In genomic region chr19:5572556-5573286, GRCh38 we compare ENCODE assay signal across 23 cellular contexts. TPM values are rescaled to one million over a fixed set of nuclear protein-coding genes. Genes with fewer than 3 reads are reported as not detected.
DNase-seq lines count a peak whose midpoint lies in the region; ATAC-seq and TF ChIP-seq lines count a peak whose summit lies in the region.
"Had no signal": no experiment of that assay in that cellular context is flagged by ENCODE, and none has a peak within 500 bp of the region (broad histone marks: within the 10 kb centered on the region; RNA-seq: fewer than 3 reads in every experiment).

No MANE protein-coding gene starts in this region.

- ATAC-seq in HG02678 (IDR thresholded peaks at IDR 0.05; ENCODE audit: unreplicated experiment) (no peak), HG03457 (IDR thresholded peaks at IDR 0.05; ENCODE audit: unreplicated experiment) (no peak)
- ATAC-seq: activated CD4-positive, CD25-positive, alpha-beta regulatory T cell treated with anti-CD3 and anti-CD28 coated beads, Interleukin-2, amount 50 U/mL, for 24 hours; activated CD8-positive, alpha-beta T cell treated with anti-CD3 and anti-CD28 coated beads for 36 hours; effector memory CD8-positive, alpha-beta T cell; stimulated activated naive CD8-positive, alpha-beta T cell treated with anti-CD3 and anti-CD28 coated beads, Interleukin-15, amount 100 ng/mL, for 72 hours had no signal

- H3K36me3 ChIP-seq in BLaER1 treated with 17β-estradiol and CSF1 and Interleukin-3, amounts not matched to agents 10 nM and 100 nM: no peaks in the 10 kb centered on the region
- no peaks in the 10 kb centered on the region for H3K36me3 ChIP-seq in neuronal stem cell (replicated peaks in 1 of 2; ENCODE audit: control insufficient read depth in 2 of 2, insufficient read depth in 2 of 2, low read length in 2 of 2)
- H3K36me3 ChIP-seq: brain microvascular endothelial cell had no signal

- no peak overlapping the region for H3K4me3 Mint-ChIP-seq in brain
- H3K4me3 Mint-ChIP-seq: activated CD8-positive, alpha-beta T cell treated with anti-CD3 and anti-CD28 coated beads for 36 hours; effector memory CD8-positive, alpha-beta T cell; stimulated activated naive CD8-positive, alpha-beta T cell treated with anti-CD3 and anti-CD28 coated beads, Interleukin-15, amount 100 ng/mL, for 72 hours had no signal

- peak overlapping the region in 7 of 11 experiments; percentile 15 to 66 (median 56); a peak in 12 of 22 replicates for H3K4me2 ChIP-seq in BLaER1 treated with 17β-estradiol and CSF1 and Interleukin-3, amounts not matched to agents 10 nM and 100 nM
- H3K4me2 ChIP-seq in neuronal stem cell (ENCODE audit: insufficient read depth, low read length, poor library complexity, severe bottlenecking): no peak overlapping the region

- no peak overlapping the region for H3K4me3 ChIP-seq in BLaER1 treated with 17β-estradiol and CSF1 and Interleukin-3, amounts not matched to agents 10 nM and 100 nM
- no peak overlapping the region for H3K4me3 ChIP-seq in neuronal stem cell (ENCODE audit: low read length in 2 of 2)

- H3K27me3 Mint-ChIP-seq in brain: peaks cover 17% of the 10 kb centered on the region

- H3K79me1 ChIP-seq in neuronal stem cell (ENCODE audit: low read depth, low read length): no peaks in the 10 kb centered on the region

- H3K4me1 ChIP-seq in BLaER1 treated with 17β-estradiol and CSF1 and Interleukin-3, amounts not matched to agents 10 nM and 100 nM: peaks cover 0 to 26% (median 15%) of the 10 kb centered on the region in 10 experiments; a peak in 16 of 20 replicates
- peaks cover under 1 to 6% of the 10 kb centered on the region in 2 donors for H3K4me1 ChIP-seq in neuronal stem cell (ENCODE audit: control insufficient read depth in 2 of 2, insufficient read depth in 1 of 2, low read depth in 1 of 2, low read length in 2 of 2)

- H3K18ac ChIP-seq in neuronal stem cell (ENCODE audit: low read length): peak overlapping the region; percentile 9

- no peak overlapping the region for H3K14ac ChIP-seq in neuronal stem cell (ENCODE audit: low read length)

- peak overlapping the region in 3 of 5 experiments; percentile 26 to 93 (median 45) for H3K27ac Mint-ChIP-seq in brain
- H3K27ac Mint-ChIP-seq: activated CD8-positive, alpha-beta T cell treated with anti-CD3 and anti-CD28 coated beads for 36 hours; effector memory CD8-positive, alpha-beta T cell; stimulated activated naive CD8-positive, alpha-beta T cell treated with anti-CD3 and anti-CD28 coated beads, Interleukin-15, amount 100 ng/mL, for 72 hours had no signal

- H3K4ac ChIP-seq in neuronal stem cell (ENCODE audit: low read length): no peak overlapping the region

- H2AFZ ChIP-seq in neuronal stem cell (ENCODE audit: low read length): no peak overlapping the region

- H3K9ac ChIP-seq in BLaER1 treated with 17β-estradiol and CSF1 and Interleukin-3, amounts not matched to agents 10 nM and 100 nM: 0 out of 22 replicates have a peak overlapping the region, but pooled peaks of 1 of the 11 experiments have one; percentile 34
- H3K9ac ChIP-seq in neuronal stem cell (ENCODE audit: low read depth, low read length, poor library complexity): no peak overlapping the region

- H4K20me1 ChIP-seq in BLaER1 treated with 17β-estradiol and CSF1 and Interleukin-3, amounts not matched to agents 10 nM and 100 nM: no peaks in the 10 kb centered on the region

- peaks cover 20% of the 10 kb centered on the region for H3K4me1 Mint-ChIP-seq in brain

- no peaks in the 10 kb centered on the region for H3K27me3 ChIP-seq in BLaER1 treated with 17β-estradiol and CSF1 and Interleukin-3, amounts not matched to agents 10 nM and 100 nM
- peaks cover 0 to 6% (median 4%) of the 10 kb centered on the region in 3 experiments for H3K27me3 ChIP-seq in neuronal stem cell (ENCODE audit: control insufficient read depth in 3 of 3, insufficient read depth in 3 of 3, low read depth in 1 of 3, low read length in 3 of 3)

- no peak overlapping the region for H2BK12ac ChIP-seq in neuronal stem cell (ENCODE audit: low read length)

- DNase-seq in HuH-7 (ENCODE audit: low spot score): peak; percentile 49
- no peak for DNase-seq in neuronal stem cell (ENCODE audit: low spot score)
- no peak for DNase-seq in NCI-H2081 (lab: John Stamatoyannopoulos, UW)
- DNase-seq in dedifferentiated amniotic fluid mesenchymal stem cell (ENCODE audit: extremely low spot score): no peak
- DNase-seq: ACHN; activated CD8-positive, alpha-beta T cell treated with anti-CD3 and anti-CD28 coated beads for 36 hours; activated gamma-delta T cell treated with Interleukin-2 at 50 U/mL for 16 hours; brain microvascular endothelial cell; DMS153; effector memory CD8-positive, alpha-beta T cell; GF-D8; NCI-H1092; NCI-H2081 treated with DMSO at 0.1 percent for 48 hours; NCI-H446 treated with DMSO at 0.1 percent for 48 hours; stimulated activated CD4-positive, alpha-beta T cell treated with anti-CD3 and anti-CD28 coated beads, Interleukin-4, amount 100 ng/mL, for 1 hour; stimulated activated naive CD8-positive, alpha-beta T cell treated with anti-CD3 and anti-CD28 coated beads, Interleukin-15, amount 100 ng/mL, for 72 hours had no signal

- H3K9me3 Mint-ChIP-seq in brain: peaks cover 0 to 19% (median 7%) of the 10 kb centered on the region in 5 experiments
- H3K9me3 Mint-ChIP-seq: activated CD8-positive, alpha-beta T cell treated with anti-CD3 and anti-CD28 coated beads for 36 hours; effector memory CD8-positive, alpha-beta T cell; stimulated activated naive CD8-positive, alpha-beta T cell treated with anti-CD3 and anti-CD28 coated beads, Interleukin-15, amount 100 ng/mL, for 72 hours had no signal

- no peak overlapping the region for H2AK5ac ChIP-seq in neuronal stem cell (ENCODE audit: low read depth, low read length)

- no peak overlapping the region for H2BK120ac ChIP-seq in neuronal stem cell (ENCODE audit: low read depth, low read length)

- H2BK5ac ChIP-seq in neuronal stem cell (ENCODE audit: low read length): no peak overlapping the region

- H4K8ac ChIP-seq in neuronal stem cell (ENCODE audit: low read depth, low read length): no peak overlapping the region

- no peaks in the 10 kb centered on the region for H3K9me3 ChIP-seq in BLaER1 treated with 17β-estradiol and CSF1 and Interleukin-3, amounts not matched to agents 10 nM and 100 nM (replicated peaks in 1 of 11)
- H3K9me3 ChIP-seq in neuronal stem cell (replicated peaks in 1 of 2; ENCODE audit: control insufficient read depth in 2 of 2, insufficient read depth in 1 of 2, low read depth in 1 of 2, low read length in 2 of 2): no peaks in the 10 kb centered on the region

- peaks cover 11% of the 10 kb centered on the region for H3K36me3 Mint-ChIP-seq in brain

- WGBS in neuronal stem cell (ENCODE audit: extremely low coverage in 2 of 2, insufficient read length in 2 of 2, insufficient replicate concordance in 1 of 2), 2 donors: no CpG with 5 or more reads among the region's 14 CpGs

- no peak overlapping the region for H4K91ac ChIP-seq in neuronal stem cell (ENCODE audit: low read depth, low read length, poor library complexity)

- peak overlapping the region in 4 of 11 experiments; percentile 1 to 18 (median 4); a peak in 2 of 22 replicates for H3K27ac ChIP-seq in BLaER1 treated with 17β-estradiol and CSF1 and Interleukin-3, amounts not matched to agents 10 nM and 100 nM
- no peak overlapping the region for H3K27ac ChIP-seq in neuronal stem cell (replicated peaks; ENCODE audit: low read length)
- H3K27ac ChIP-seq: brain microvascular endothelial cell, C4-2B, RWPE1 had no signal

- no peak overlapping the region for H2BK15ac ChIP-seq in neuronal stem cell (ENCODE audit: low read length)

- no peak overlapping the region for H3K23ac ChIP-seq in neuronal stem cell (ENCODE audit: low read depth, low read length, poor library complexity)

- TF ChIP-seq CTCF in brain (conservative IDR thresholded peaks at IDR 0.05): no peak

RNA-seq across cellular contexts. Expression of gene TINCR, which starts 5.0 kb away (rescaled TPM):
- polyA plus RNA-seq in brain (ENCODE audit: insufficient read depth, low read depth, low replicate concordance): 1.7 TPM
- polyA plus RNA-seq in neuronal stem cell (2013, experiment 1 of 2): 7.6 TPM
- 8.0 TPM for polyA plus RNA-seq in neuronal stem cell (2013, experiment 2 of 2)

RNA-seq across cellular contexts. Expression of gene SAFB2, which starts 49.9 kb away (rescaled TPM):
- 40.9 TPM for polyA plus RNA-seq in brain (ENCODE audit: insufficient read depth, low read depth, low replicate concordance)
- 32.8 TPM for polyA plus RNA-seq in neuronal stem cell (2013, experiment 1 of 2)
- 33.4 TPM for polyA plus RNA-seq in neuronal stem cell (2013, experiment 2 of 2)

RNA-seq across cellular contexts. Expression of gene SAFB, which starts 50.2 kb away (rescaled TPM):
- 125 TPM for polyA plus RNA-seq in brain (ENCODE audit: insufficient read depth, low read depth, low replicate concordance)
- polyA plus RNA-seq in neuronal stem cell (2013, experiment 1 of 2): 64.3 TPM
- polyA plus RNA-seq in neuronal stem cell (2013, experiment 2 of 2): 62.1 TPM
